Comparison of ENCODE assay signal across 1 cellular context in the genomic region with DNA sequence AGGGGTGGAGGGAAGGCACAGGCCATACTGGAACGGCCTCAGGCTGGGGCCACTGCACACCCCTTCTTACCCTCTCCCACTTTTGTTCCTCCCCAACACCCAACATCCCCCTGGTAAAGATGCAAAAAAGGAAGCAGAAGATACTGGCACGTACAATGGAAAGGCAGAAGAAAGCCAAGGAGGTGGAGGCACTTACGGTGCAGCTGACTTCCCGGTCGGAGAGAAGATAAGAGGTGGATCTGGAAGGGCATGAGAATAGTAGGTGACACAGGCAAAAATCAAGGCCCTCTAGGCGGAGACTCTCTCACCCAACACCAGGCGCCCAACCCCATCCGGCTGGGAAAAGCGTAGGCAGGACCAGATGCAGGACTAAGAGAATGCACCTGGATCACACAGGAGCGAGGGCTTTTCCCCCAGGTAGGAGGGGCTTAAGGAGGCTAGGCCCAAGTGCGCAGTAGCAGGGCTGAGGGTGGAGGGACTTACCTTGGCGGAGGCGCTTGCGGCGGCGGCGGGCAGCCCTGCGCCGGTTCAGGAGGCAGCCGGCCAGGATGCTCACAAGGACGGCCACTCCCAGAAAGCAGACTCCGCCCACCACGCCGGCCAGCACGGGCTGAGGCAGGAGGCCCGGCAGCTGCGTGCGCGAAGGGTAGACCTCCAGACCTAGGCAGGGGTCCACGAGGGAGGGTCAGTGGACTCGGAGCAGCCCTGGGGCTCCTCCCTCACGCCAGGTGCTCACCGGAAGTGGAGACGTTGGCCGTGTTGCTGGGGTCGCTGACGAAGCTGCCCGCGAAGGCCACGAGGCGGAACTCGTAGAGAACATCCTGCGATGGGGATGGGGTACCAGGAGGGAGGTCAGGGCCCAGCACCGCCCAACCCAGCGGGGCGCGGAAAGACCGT.
TF ChIP-seq lines count a peak whose summit lies in the region.

No MANE protein-coding gene starts in this region.

TF ChIP-seq in K562, 482 proteins besides CTCF, POLR2A, EP300 and RAD21 (continued from another document and continues in another):
- no peak for TF ChIP-seq ZNF655 (CRISPR knock-in tag; IDR thresholded peaks at IDR 0.05)
- no peak for TF ChIP-seq PCBP1 (IDR thresholded peaks at IDR 0.05; ENCODE audit: low read depth, low read length, poor library complexity, severe bottlenecking)
- TF ChIP-seq SNIP1 (IDR thresholded peaks at IDR 0.05; ENCODE audit: low read depth) = no peak
- no peak for TF ChIP-seq COPS2 (conservative IDR thresholded peaks at IDR 0.05)
- TF ChIP-seq CXXC5 (CRISPR knock-in tag; IDR thresholded peaks at IDR 0.05) = peak; percentile 65
- TF ChIP-seq, protein P1, sequence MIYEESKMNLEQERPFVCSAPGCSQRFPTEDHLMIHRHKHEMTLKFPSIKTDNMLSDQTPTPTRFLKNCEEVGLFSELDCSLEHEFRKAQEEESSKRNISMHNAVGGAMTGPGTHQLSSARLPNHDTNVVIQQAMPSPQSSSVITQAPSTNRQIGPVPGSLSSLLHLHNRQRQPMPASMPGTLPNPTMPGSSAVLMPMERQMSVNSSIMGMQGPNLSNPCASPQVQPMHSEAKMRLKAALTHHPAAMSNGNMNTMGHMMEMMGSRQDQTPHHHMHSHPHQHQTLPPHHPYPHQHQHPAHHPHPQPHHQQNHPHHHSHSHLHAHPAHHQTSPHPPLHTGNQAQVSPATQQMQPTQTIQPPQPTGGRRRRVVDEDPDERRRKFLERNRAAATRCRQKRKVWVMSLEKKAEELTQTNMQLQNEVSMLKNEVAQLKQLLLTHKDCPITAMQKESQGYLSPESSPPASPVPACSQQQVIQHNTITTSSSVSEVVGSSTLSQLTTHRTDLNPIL (CRISPR knock-in tag; IDR thresholded peaks at IDR 0.05) = no peak
- TF ChIP-seq, protein P2, sequence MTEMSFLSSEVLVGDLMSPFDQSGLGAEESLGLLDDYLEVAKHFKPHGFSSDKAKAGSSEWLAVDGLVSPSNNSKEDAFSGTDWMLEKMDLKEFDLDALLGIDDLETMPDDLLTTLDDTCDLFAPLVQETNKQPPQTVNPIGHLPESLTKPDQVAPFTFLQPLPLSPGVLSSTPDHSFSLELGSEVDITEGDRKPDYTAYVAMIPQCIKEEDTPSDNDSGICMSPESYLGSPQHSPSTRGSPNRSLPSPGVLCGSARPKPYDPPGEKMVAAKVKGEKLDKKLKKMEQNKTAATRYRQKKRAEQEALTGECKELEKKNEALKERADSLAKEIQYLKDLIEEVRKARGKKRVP (CRISPR knock-in tag; IDR thresholded peaks at IDR 0.05) = no peak
- peak; percentile 83 for TF ChIP-seq ZNF263 (CRISPR knock-in tag; IDR thresholded peaks at IDR 0.05; ENCODE audit: borderline replicate concordance)
- TF ChIP-seq, protein P3, sequence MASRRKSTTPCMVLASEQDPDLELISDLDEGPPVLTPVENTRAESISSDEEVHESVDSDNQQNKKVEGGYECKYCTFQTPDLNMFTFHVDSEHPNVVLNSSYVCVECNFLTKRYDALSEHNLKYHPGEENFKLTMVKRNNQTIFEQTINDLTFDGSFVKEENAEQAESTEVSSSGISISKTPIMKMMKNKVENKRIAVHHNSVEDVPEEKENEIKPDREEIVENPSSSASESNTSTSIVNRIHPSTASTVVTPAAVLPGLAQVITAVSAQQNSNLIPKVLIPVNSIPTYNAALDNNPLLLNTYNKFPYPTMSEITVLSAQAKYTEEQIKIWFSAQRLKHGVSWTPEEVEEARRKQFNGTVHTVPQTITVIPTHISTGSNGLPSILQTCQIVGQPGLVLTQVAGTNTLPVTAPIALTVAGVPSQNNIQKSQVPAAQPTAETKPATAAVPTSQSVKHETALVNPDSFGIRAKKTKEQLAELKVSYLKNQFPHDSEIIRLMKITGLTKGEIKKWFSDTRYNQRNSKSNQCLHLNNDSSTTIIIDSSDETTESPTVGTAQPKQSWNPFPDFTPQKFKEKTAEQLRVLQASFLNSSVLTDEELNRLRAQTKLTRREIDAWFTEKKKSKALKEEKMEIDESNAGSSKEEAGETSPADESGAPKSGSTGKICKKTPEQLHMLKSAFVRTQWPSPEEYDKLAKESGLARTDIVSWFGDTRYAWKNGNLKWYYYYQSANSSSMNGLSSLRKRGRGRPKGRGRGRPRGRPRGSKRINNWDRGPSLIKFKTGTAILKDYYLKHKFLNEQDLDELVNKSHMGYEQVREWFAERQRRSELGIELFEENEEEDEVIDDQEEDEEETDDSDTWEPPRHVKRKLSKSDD (conservative IDR thresholded peaks at IDR 0.05; ENCODE audit: low read length) = no peak
- TF ChIP-seq POLR2G (IDR thresholded peaks at IDR 0.05; ENCODE audit: low read depth, low read length) = peak; percentile 61
- TF ChIP-seq SRSF3 (IDR thresholded peaks at IDR 0.05; ENCODE audit: insufficient read depth, low read length) = no peak
- TF ChIP-seq L3MBTL2 (IDR thresholded peaks at IDR 0.05) = peak; percentile 88
- TF ChIP-seq ZKSCAN3 (CRISPR knock-in tag; IDR thresholded peaks at IDR 0.05) = no peak
- TF ChIP-seq, protein P4, sequence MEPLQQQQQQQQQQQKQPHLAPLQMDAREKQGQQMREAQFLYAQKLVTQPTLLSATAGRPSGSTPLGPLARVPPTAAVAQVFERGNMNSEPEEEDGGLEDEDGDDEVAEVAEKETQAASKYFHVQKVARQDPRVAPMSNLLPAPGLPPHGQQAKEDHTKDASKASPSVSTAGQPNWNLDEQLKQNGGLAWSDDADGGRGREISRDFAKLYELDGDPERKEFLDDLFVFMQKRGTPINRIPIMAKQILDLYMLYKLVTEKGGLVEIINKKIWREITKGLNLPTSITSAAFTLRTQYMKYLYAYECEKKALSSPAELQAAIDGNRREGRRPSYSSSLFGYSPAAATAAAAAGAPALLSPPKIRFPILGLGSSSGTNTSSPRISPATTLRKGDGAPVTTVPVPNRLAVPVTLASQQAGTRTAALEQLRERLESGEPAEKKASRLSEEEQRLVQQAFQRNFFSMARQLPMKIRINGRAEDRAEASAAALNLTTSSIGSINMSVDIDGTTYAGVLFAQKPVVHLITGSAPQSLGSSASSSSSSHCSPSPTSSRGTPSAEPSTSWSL (CRISPR knock-in tag; IDR thresholded peaks at IDR 0.05; ENCODE audit: borderline replicate concordance) = no peak
- 0 out of 2 replicates have a peak, but pooled peaks have one; percentile 66 for TF ChIP-seq FOXP1 (CRISPR knock-in tag; IDR thresholded peaks at IDR 0.05)
- no peak for TF ChIP-seq PHTF2 (CRISPR knock-in tag; IDR thresholded peaks at IDR 0.05)
- no peak for TF ChIP-seq GATA2 (CRISPR knock-in tag; IDR thresholded peaks at IDR 0.05)
- TF ChIP-seq, protein P5, sequence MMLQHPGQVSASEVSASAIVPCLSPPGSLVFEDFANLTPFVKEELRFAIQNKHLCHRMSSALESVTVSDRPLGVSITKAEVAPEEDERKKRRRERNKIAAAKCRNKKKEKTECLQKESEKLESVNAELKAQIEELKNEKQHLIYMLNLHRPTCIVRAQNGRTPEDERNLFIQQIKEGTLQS (IDR thresholded peaks at IDR 0.05) = no peak
- TF ChIP-seq, protein P5 (CRISPR knock-in tag; conservative IDR thresholded peaks at IDR 0.05) = no peak
- no peak for TF ChIP-seq CUX1 (CRISPR knock-in tag; IDR thresholded peaks at IDR 0.05)
- no peak for TF ChIP-seq SRSF1 (IDR thresholded peaks at IDR 0.05; ENCODE audit: low read depth, low read length)
- TF ChIP-seq MXD1 (CRISPR knock-in tag; IDR thresholded peaks at IDR 0.05; ENCODE audit: borderline replicate concordance, poor library complexity, severe bottlenecking) = no peak
- no peak for TF ChIP-seq ZNF830 (CRISPR knock-in tag; IDR thresholded peaks at IDR 0.05)
- no peak for TF ChIP-seq FOSL1 (tag; conservative IDR thresholded peaks at IDR 0.05)
- TF ChIP-seq HNRNPLL (IDR thresholded peaks at IDR 0.05; ENCODE audit: low read depth, low read length, poor library complexity, severe bottlenecking) = peak; percentile 61
- no peak for TF ChIP-seq CBX8 (IDR thresholded peaks at IDR 0.05; ENCODE audit: borderline replicate concordance, extremely low read depth, low read depth, low read length, poor library complexity, severe bottlenecking)
- TF ChIP-seq HMGXB4 (CRISPR knock-in tag; IDR thresholded peaks at IDR 0.05) = no peak
- no peak for TF ChIP-seq MTA2 (IDR thresholded peaks at IDR 0.05; ENCODE audit: low read depth)
- no peak for TF ChIP-seq SMARCE1 (IDR thresholded peaks at IDR 0.05)
- no peak for TF ChIP-seq NCOA4 (IDR thresholded peaks at IDR 0.05; ENCODE audit: partially characterized antibody)
- no peak for TF ChIP-seq ZSCAN32 (CRISPR knock-in tag; IDR thresholded peaks at IDR 0.05)
- no peak for TF ChIP-seq WHSC1 (IDR thresholded peaks at IDR 0.05; ENCODE audit: low read length)
- TF ChIP-seq IFI16 (CRISPR knock-in tag; IDR thresholded peaks at IDR 0.05) = no peak
- TF ChIP-seq SRSF7 (optimal IDR thresholded peaks at IDR 0.05; ENCODE audit: low read depth, low read length) = no peak
- no peak for TF ChIP-seq HINFP (tag; conservative IDR thresholded peaks at IDR 0.05; ENCODE audit: low read depth)
- no peak for TF ChIP-seq PTBP1 (IDR thresholded peaks at IDR 0.05; ENCODE audit: low read depth, low read length)
- TF ChIP-seq ZFPM2 (CRISPR knock-in tag; IDR thresholded peaks at IDR 0.05) = no peak
